ENCODE assay signal across 35 cellular contexts in genomic region chr1:219415433-219415832, GRCh38.
DNase-seq lines count a peak whose midpoint lies in the region; ATAC-seq, FAIRE-seq and TF ChIP-seq lines count a peak whose summit lies in the region.
"Had no signal": no experiment of that assay in that cellular context is flagged by ENCODE, and none has a peak within 500 bp of the region (broad histone marks: within the 10 kb centered on the region; RNA-seq: fewer than 3 reads in every experiment).

No MANE protein-coding gene starts in this region.

- H3K9me3 Mint-ChIP-seq in GM23338 = no peaks in the 10 kb centered on the region
- H3K9me3 Mint-ChIP-seq: CD4-positive, alpha-beta memory T cell; CD4-positive, alpha-beta T cell; CD4-positive, CD25-positive, alpha-beta regulatory T cell; CD8-positive, alpha-beta memory T cell; CD8-positive, alpha-beta T cell had no signal

- TF ChIP-seq EP300 in HepG2 (IDR thresholded peaks at IDR 0.05; ENCODE audit: low read depth in 2 of 2, low read length in 2 of 2) = no peak
- TF ChIP-seq EP300 in HepG2 (CRISPR knock-in tag; IDR thresholded peaks at IDR 0.05; ENCODE audit: borderline replicate concordance) = no peak

- H4K20me1 ChIP-seq in HepG2 (ENCODE audit: insufficient read depth, low read length) (no peaks in the 10 kb centered on the region), GM23338 (replicated peaks; ENCODE audit: insufficient read depth) (no peaks in the 10 kb centered on the region)
- H4K20me1 ChIP-seq: BLaER1; BLaER1 treated with 17β-estradiol and CSF1 and Interleukin-3, amounts not matched to agents 10 nM and 100 nM had no signal

- POLR2A ChIA-PET in HepG2 (lab: Yijun Ruan, JAX) = no interaction called here

- no peaks in the 10 kb centered on the region for H3K27me3 Mint-ChIP-seq in GM23338 (ENCODE audit: insufficient read depth, low read depth, poor library complexity)
- H3K27me3 Mint-ChIP-seq: B cell; CD4-positive, alpha-beta memory T cell; CD4-positive, alpha-beta T cell; CD4-positive, CD25-positive, alpha-beta regulatory T cell; CD8-positive, alpha-beta memory T cell had no signal

- 90% methylated on average over 2 of the region's 2 CpGs for WGBS in right cardiac atrium
- 87% methylated on average over 2 of the region's 2 CpGs for WGBS in HepG2 (ENCODE audit: low lambda C conversion rate)
- 65% methylated on average over 2 of the region's 2 CpGs for WGBS in right lobe of liver (ENCODE audit: insufficient coverage, low coverage, low lambda C conversion rate, missing lambda C conversion rate)

- no peaks in the 10 kb centered on the region for H3K27me3 ChIP-seq in cardiac muscle cell
- H3K27me3 ChIP-seq in right cardiac atrium (ENCODE audit: control insufficient read depth, insufficient read depth) = no peaks in the 10 kb centered on the region
- H3K27me3 ChIP-seq in HepG2 (ENCODE audit: control insufficient read depth in 1 of 2, insufficient read depth in 2 of 2, low read length in 2 of 2) = no peaks in the 10 kb centered on the region
- H3K27me3 ChIP-seq in right lobe of liver = no peaks in the 10 kb centered on the region
- no peaks in the 10 kb centered on the region for H3K27me3 ChIP-seq in GM23338 (ENCODE audit: insufficient read depth)
- no peaks in the 10 kb centered on the region for H3K27me3 ChIP-seq in colonic mucosa
- H3K27me3 ChIP-seq: BE2C; BLaER1; BLaER1 treated with 17β-estradiol and CSF1 and Interleukin-3, amounts not matched to agents 10 nM and 100 nM had no signal

- FAIRE-seq in HepG2 (lab: Jason Lieb, UNC) = no peak
- FAIRE-seq: A204.1, A549, D721Med had no signal

- H3K4me2 ChIP-seq in HepG2 (ENCODE audit: low read depth, low read length) = no peak overlapping the region
- H3K4me2 ChIP-seq in GM23338 = no peak overlapping the region
- H3K4me2 ChIP-seq: A549; BLaER1; BLaER1 treated with 17β-estradiol and CSF1 and Interleukin-3, amounts not matched to agents 10 nM and 100 nM had no signal

- H3K4me1 ChIP-seq in cardiac muscle cell (ENCODE audit: low read depth) = peaks cover 34% of the 10 kb centered on the region
- peaks cover 5% of the 10 kb centered on the region for H3K4me1 ChIP-seq in right cardiac atrium (ENCODE audit: control insufficient read depth, insufficient read depth, low read length)
- H3K4me1 ChIP-seq in HepG2 (ENCODE audit: insufficient read depth, low read length) = peaks cover 40% of the 10 kb centered on the region
- H3K4me1 ChIP-seq in right lobe of liver = peaks cover 0 to 10% (median 0%) of the 10 kb centered on the region in 4 donors
- no peaks in the 10 kb centered on the region for H3K4me1 ChIP-seq in GM23338 (ENCODE audit: insufficient read depth)
- H3K4me1 ChIP-seq in colonic mucosa = no peaks in the 10 kb centered on the region
- H3K4me1 ChIP-seq: BE2C; BLaER1; BLaER1 treated with 17β-estradiol and CSF1 and Interleukin-3, amounts not matched to agents 10 nM and 100 nM had no signal

- no peak for TF ChIP-seq RAD21 in HepG2 (CRISPR knock-in tag; IDR thresholded peaks at IDR 0.05)

- H3F3A ChIP-seq in GM23338 (replicated peaks; ENCODE audit: low read depth) = no peaks in the 10 kb centered on the region

- no peak overlapping the region for H3K9ac ChIP-seq in HepG2 (ENCODE audit: insufficient read depth, low read depth, low read length)
- H3K9ac ChIP-seq in colonic mucosa (ENCODE audit: low read depth in 2 of 2, low read length in 2 of 2) = no peak overlapping the region
- H3K9ac ChIP-seq: BLaER1; BLaER1 treated with 17β-estradiol and CSF1 and Interleukin-3, amounts not matched to agents 10 nM and 100 nM had no signal

- BruUV-seq in HepG2 (replicated peaks; lab: Mats Ljungman, UMichigan) = no TSS peak

- no peak overlapping the region for H2AFZ ChIP-seq in HepG2 (ENCODE audit: low read length)
- H2AFZ ChIP-seq in GM23338 = 0 out of 2 replicates have a peak overlapping the region, but pooled peaks have one; percentile 56

- no peak overlapping the region for H3K27ac Mint-ChIP-seq in GM23338
- H3K27ac Mint-ChIP-seq: B cell; CD4-positive, alpha-beta memory T cell; CD4-positive, alpha-beta T cell; CD4-positive, CD25-positive, alpha-beta regulatory T cell; CD8-positive, alpha-beta memory T cell; CD8-positive, alpha-beta T cell had no signal

- H3K79me2 ChIP-seq in HepG2 (ENCODE audit: insufficient read depth, low read length) (no peaks in the 10 kb centered on the region), GM23338 (replicated peaks; ENCODE audit: insufficient read depth) (no peaks in the 10 kb centered on the region)

- H3K27ac ChIP-seq in cardiac muscle cell (peak overlapping the region; percentile 18), right cardiac atrium (ENCODE audit: low read length) (no peak overlapping the region), HepG2 (ENCODE audit: extremely low read length, insufficient read depth, low read length) (no peak overlapping the region), right lobe of liver (no peak overlapping the region), GM23338 (ENCODE audit: low read depth) (no peak overlapping the region), colonic mucosa (no peak overlapping the region)
- H3K27ac ChIP-seq: 22Rv1; A549; BLaER1; BLaER1 treated with 17β-estradiol and CSF1 and Interleukin-3, amounts not matched to agents 10 nM and 100 nM; C4-2B had no signal

- ATAC-seq in right cardiac atrium (no peak), HepG2 (no peak), right lobe of liver (no peak), GM23338 (no peak)
- ATAC-seq: A549; CD8-positive, alpha-beta T cell had no signal

- H3K9me3 ChIP-seq in cardiac muscle cell (ENCODE audit: low read depth) (no peaks in the 10 kb centered on the region), right cardiac atrium (ENCODE audit: control insufficient read depth, low read length) (no peaks in the 10 kb centered on the region), HepG2 (ENCODE audit: low read length) (no peaks in the 10 kb centered on the region), right lobe of liver (no peaks in the 10 kb centered on the region), colonic mucosa (no peaks in the 10 kb centered on the region)
- H3K9me3 ChIP-seq: A549; BE2C; BLaER1; BLaER1 treated with 17β-estradiol and CSF1 and Interleukin-3, amounts not matched to agents 10 nM and 100 nM; Caco-2 had no signal

- DNase-seq in cardiac muscle cell (ENCODE audit: low read depth in 1 of 2, low spot score in 1 of 2) = no peak
- DNase-seq in right cardiac atrium = no peak
- DNase-seq in HepG2 (ENCODE audit: low spot score) = no peak
- DNase-seq in right lobe of liver = no peak
- no peak for DNase-seq in GM23338 (ENCODE audit: low spot score)
- DNase-seq in colonic mucosa = no peak
- DNase-seq: 8988T; ACHN; AML-193; BE2C; C1 segment of cervical spinal cord; Caco-2; Calu3; CD4-positive, alpha-beta memory T cell; CD4-positive, alpha-beta T cell; CD4-positive, CD25-positive, alpha-beta regulatory T cell; CD8-positive, alpha-beta memory T cell; CD8-positive, alpha-beta T cell; COR-L47; DMS 273 treated with DMSO at 0.1 percent for 48 hours; DMS153; DMS53; DMS79; DMS79 treated with DMSO at 0.1 percent for 48 hours; DND-41; EL had no signal

- H3K4me3 ChIP-seq in cardiac muscle cell = no peak overlapping the region
- H3K4me3 ChIP-seq in right cardiac atrium (ENCODE audit: low read length) = no peak overlapping the region
- no peak overlapping the region for H3K4me3 ChIP-seq in HepG2 (replicated peaks in 1 of 3; ENCODE audit: insufficient read depth in 1 of 3, low read depth in 2 of 3, low read length in 3 of 3)
- no peak overlapping the region for H3K4me3 ChIP-seq in right lobe of liver
- H3K4me3 ChIP-seq in GM23338 = no peak overlapping the region
- H3K4me3 ChIP-seq in colonic mucosa = no peak overlapping the region
- H3K4me3 ChIP-seq: A549; BLaER1; BLaER1 treated with 17β-estradiol and CSF1 and Interleukin-3, amounts not matched to agents 10 nM and 100 nM had no signal

- in situ Hi-C loops in HepG2 (cut with HindIII; ENCODE audit: extremely low pct_ligation_motif_present, low pct_unique_long_range_greater_than_20kb) = loop anchor here (25.0 kb wide), 1 partner anchor 1078 kb away; the partner anchor contains the start of gene TGFB2

- no peak overlapping the region for H3K4me3 Mint-ChIP-seq in GM23338
- H3K4me3 Mint-ChIP-seq: B cell; CD14-positive monocyte; CD4-positive, alpha-beta memory T cell; CD4-positive, alpha-beta T cell; CD4-positive, CD25-positive, alpha-beta regulatory T cell; CD8-positive, alpha-beta memory T cell; CD8-positive, alpha-beta T cell had no signal

- no peaks in the 10 kb centered on the region for H3K36me3 ChIP-seq in cardiac muscle cell
- H3K36me3 ChIP-seq in HepG2 (replicated peaks in 1 of 2; ENCODE audit: control insufficient read depth in 1 of 2, insufficient read depth in 2 of 2, low read length in 2 of 2) = no peaks in the 10 kb centered on the region
- H3K36me3 ChIP-seq in right lobe of liver = no peaks in the 10 kb centered on the region
- H3K36me3 ChIP-seq in GM23338 (ENCODE audit: insufficient read depth) = no peaks in the 10 kb centered on the region
- no peaks in the 10 kb centered on the region for H3K36me3 ChIP-seq in colonic mucosa
- H3K36me3 ChIP-seq: BE2C; BLaER1; BLaER1 treated with 17β-estradiol and CSF1 and Interleukin-3, amounts not matched to agents 10 nM and 100 nM had no signal

- TF ChIP-seq CTCF in cardiac muscle cell (IDR thresholded peaks at IDR 0.05; ENCODE audit: low read depth, low read length) = no peak
- no peak for TF ChIP-seq CTCF in HepG2 (CRISPR knock-in tag; IDR thresholded peaks at IDR 0.05)
- no peak for TF ChIP-seq CTCF in right lobe of liver (IDR thresholded peaks at IDR 0.05)
- no peak for TF ChIP-seq CTCF in GM23338 (conservative IDR thresholded peaks at IDR 0.05; ENCODE audit: low read depth in 2 of 2)
- TF ChIP-seq CTCF in colonic mucosa (IDR thresholded peaks at IDR 0.05) = no peak

- H3K4me1 Mint-ChIP-seq in GM23338 = no peaks in the 10 kb centered on the region
- H3K4me1 Mint-ChIP-seq: B cell; CD14-positive monocyte; CD4-positive, alpha-beta memory T cell; CD4-positive, CD25-positive, alpha-beta regulatory T cell; CD8-positive, alpha-beta memory T cell had no signal

- TF ChIP-seq POLR2A in HepG2 (IDR thresholded peaks at IDR 0.05; ENCODE audit: insufficient read depth in 1 of 2, low read depth in 2 of 2, low read length in 2 of 2) (no peak), right lobe of liver (IDR thresholded peaks at IDR 0.05) (no peak)

- H3K9me2 ChIP-seq in GM23338 (ENCODE audit: insufficient read depth) = no peaks in the 10 kb centered on the region

- intact Hi-C loops in right cardiac atrium (cut with DNase I) = no loop called here
- intact Hi-C loops in HepG2 (cut with micrococcal nuclease; ENCODE audit: unreplicated experiment) = loop anchor here (10.0 kb wide), 2 partner anchors 101 to 149 kb away; no protein-coding TSS in a partner anchor
- intact Hi-C loops in right lobe of liver (cut with DNase I) = no loop called here
- intact Hi-C loops in colonic mucosa (cut with DNase I) = loop anchor here (10.0 kb wide), 1 partner anchor 1091 kb away; no protein-coding TSS in a partner anchor

- H3K36me3 Mint-ChIP-seq in GM23338 (ENCODE audit: low read depth) = no peaks in the 10 kb centered on the region
- H3K36me3 Mint-ChIP-seq: CD14-positive monocyte; CD4-positive, alpha-beta memory T cell; CD4-positive, CD25-positive, alpha-beta regulatory T cell; CD8-positive, alpha-beta memory T cell; CD8-positive, alpha-beta T cell had no signal

- CTCF ChIA-PET in HepG2 (lab: Yijun Ruan, JAX; ENCODE audit: low intra/inter-chr PET ratio, low total read pairs) = no interaction called here

TF ChIP-seq in HepG2, 621 proteins besides CTCF, POLR2A, EP300 and RAD21 (continues in another document):
- TF ChIP-seq MBD4 (IDR thresholded peaks at IDR 0.05; ENCODE audit: borderline replicate concordance, low read length) = no peak

Comparison
In these comparisons a context has a peak if more than half of its experiments do, and no peak if none do; other contexts are left out.
1. intact Hi-C loops: an anchor here in HepG2 (10.0 kb wide) and colonic mucosa (10.0 kb wide); none called in right cardiac atrium and right lobe of liver.